27 cellular contexts compared by ENCODE assay signal in genomic region chr6:66896415-66896814, GRCh38.
A peak's percentile ranks its signal among the peaks of the same experiment; 100 is the strongest.
DNase-seq lines count a peak whose midpoint lies in the region; ATAC-seq, FAIRE-seq and TF ChIP-seq lines count a peak whose summit lies in the region.
"Had no signal": no experiment of that assay in that cellular context is flagged by ENCODE, and none has a peak within 500 bp of the region (broad histone marks: within the 10 kb centered on the region; RNA-seq: fewer than 3 reads in every experiment).

No MANE protein-coding gene starts in this region.

- no peak overlapping the region for H3K4me3 ChIP-seq in RWPE2 (ENCODE audit: severe bottlenecking)
- H3K4me3 ChIP-seq: gastrocnemius medialis, spleen, testis had no signal

- H3K27ac ChIP-seq in RWPE2 (ENCODE audit: poor library complexity, severe bottlenecking) (peak overlapping the region; percentile 42), foreskin keratinocyte (peak overlapping the region; percentile 24)
- H3K27ac ChIP-seq: 22Rv1, gastrocnemius medialis, spleen, testis had no signal

- ATAC-seq in RWPE2 (ENCODE audit: low read depth) (peak; percentile 89), foreskin keratinocyte (peak; percentile 92), GM21367 (IDR thresholded peaks at IDR 0.05; ENCODE audit: unreplicated experiment) (no peak), HG03280 (IDR thresholded peaks at IDR 0.05; ENCODE audit: unreplicated experiment) (no peak)
- ATAC-seq: esophagus mucosa, gastrocnemius medialis, left cardiac atrium had no signal

- H3K27me3 ChIP-seq in RWPE2 (ENCODE audit: insufficient read depth, poor library complexity, severe bottlenecking) (no peaks in the 10 kb centered on the region), foreskin keratinocyte (no peaks in the 10 kb centered on the region)
- H3K27me3 ChIP-seq: BE2C, gastrocnemius medialis, spleen, testis had no signal

- DNase-seq in DMS53 (lab: John Stamatoyannopoulos, UW) (peak; percentile 57), DMS53 treated with DMSO at 0.1 percent for 48 hours (lab: John Stamatoyannopoulos, UW; ENCODE audit: unreplicated experiment) (no peak), RWPE2 (ENCODE audit: low spot score) (peak; percentile 74), foreskin keratinocyte (peak; percentile 92 to 94), urothelium cell line (ENCODE audit: low spot score) (peak; percentile 71), GM19238 (ENCODE audit: insufficient read length, low spot score) (no peak)
- DNase-seq: activated CD4-positive, alpha-beta T cell treated with anti-CD3 and anti-CD28 coated beads for 4 hours; activated naive CD4-positive, alpha-beta T cell treated with anti-CD3 and anti-CD28 coated beads, Interleukin-2, amount 10 ng/mL, durations not matched to agents 7 days and 5 days; anterior cingulate cortex; BE2C; effector CD4-positive, alpha-beta T cell; gastrocnemius medialis; H7; KBM-7; left cardiac atrium; NCI-H1694 treated with DMSO at 0.1 percent for 48 hours; NCI-H748 treated with DMSO at 0.1 percent for 48 hours; nucleus accumbens; OCI-M1; spleen; stimulated activated CD4-positive, alpha-beta T cell treated with anti-CD3 and anti-CD28 coated beads, Interleukin-4, amount 100 ng/mL, for 1 hour; stimulated activated naive CD4-positive, alpha-beta T cell; testis had no signal

- H3K4me1 ChIP-seq in RWPE2 (ENCODE audit: insufficient read depth, poor library complexity, severe bottlenecking), result peaks cover 8% of the 10 kb centered on the region
- no peaks in the 10 kb centered on the region for H3K4me1 ChIP-seq in foreskin keratinocyte
- H3K4me1 ChIP-seq: BE2C, gastrocnemius medialis, spleen, testis had no signal

- peaks cover 3% of the 10 kb centered on the region for H3K9me3 ChIP-seq in RWPE2 (ENCODE audit: severe bottlenecking)
- H3K9me3 ChIP-seq: BE2C, gastrocnemius medialis, testis had no signal

- H3K36me3 ChIP-seq in RWPE2 (ENCODE audit: low read depth), result no peaks in the 10 kb centered on the region
- H3K36me3 ChIP-seq: BE2C, gastrocnemius medialis, spleen had no signal

- TF ChIP-seq CTCF in RWPE2 (IDR thresholded peaks at IDR 0.05; ENCODE audit: poor library complexity, severe bottlenecking) (no peak), foreskin keratinocyte (conservative IDR thresholded peaks at IDR 0.05) (no peak)

- FAIRE-seq in urothelium cell line (lab: Jason Lieb, UNC), result peak; percentile 50

Comparison
In these comparisons a context has a peak if more than half of its experiments do, and no peak if none do; other contexts are left out.
1. DNase-seq: peak in DMS53 (single experiment), RWPE2 (single experiment), foreskin keratinocyte (2 of 2) and urothelium cell line (single experiment); none in DMS53 treated with DMSO at 0.1 percent for 48 hours (single experiment) and GM19238 (single experiment).
2. ATAC-seq: peak in RWPE2 (single experiment) and foreskin keratinocyte (single experiment); none in GM21367 (single experiment) and HG03280 (single experiment).